14 cellular contexts compared by ENCODE assay signal in the genomic region with DNA sequence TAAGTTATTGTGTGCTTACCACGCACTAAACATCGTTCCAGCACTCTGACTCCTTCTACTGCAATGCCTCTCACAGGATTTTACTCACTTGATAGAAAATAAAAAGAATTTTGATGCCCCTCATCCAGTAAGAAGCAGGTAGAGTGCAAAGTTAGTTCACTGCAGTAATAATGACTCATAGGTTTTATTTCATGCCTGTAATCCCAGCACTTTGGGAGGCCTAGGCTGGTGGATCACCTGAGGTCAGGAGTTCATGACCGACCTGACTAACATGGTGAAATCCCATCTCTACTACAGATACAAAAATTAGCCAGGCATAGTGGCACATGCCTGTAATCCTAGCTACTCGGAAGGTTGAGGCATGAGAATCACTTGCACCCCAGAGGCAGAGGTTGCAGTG.
DNase-seq lines count a peak whose midpoint lies in the region; ATAC-seq, FAIRE-seq and TF ChIP-seq lines count a peak whose summit lies in the region.
"Had no signal": no experiment of that assay in that cellular context is flagged by ENCODE, and none has a peak within 500 bp of the region (broad histone marks: within the 10 kb centered on the region; RNA-seq: fewer than 3 reads in every experiment).

No MANE protein-coding gene starts in this region.

- no peak for ATAC-seq in GM18868 (IDR thresholded peaks at IDR 0.05; ENCODE audit: unreplicated experiment)
- ATAC-seq: GM12878 had no signal

- H3K36me3 ChIP-seq in bronchial epithelial cell (ENCODE audit: control insufficient read depth, insufficient read depth, low read length): no peaks in the 10 kb centered on the region
- H3K36me3 ChIP-seq: BLaER1 had no signal

- no peaks in the 10 kb centered on the region for H3K27me3 ChIP-seq in bronchial epithelial cell (ENCODE audit: control insufficient read depth, insufficient read depth, low read length)
- H3K27me3 ChIP-seq: BLaER1 had no signal

- H3K4me3 ChIP-seq in bronchial epithelial cell (ENCODE audit: low read depth, low read length): no peak overlapping the region
- no peak overlapping the region for H3K4me3 ChIP-seq in foreskin fibroblast (ENCODE audit: low read depth in 1 of 2, low read length in 2 of 2)
- H3K4me3 ChIP-seq: BLaER1, GM12878 had no signal

- TF ChIP-seq CTCF in bronchial epithelial cell (IDR thresholded peaks at IDR 0.05; ENCODE audit: insufficient read depth, low read length, severe bottlenecking) (no peak), foreskin fibroblast (IDR thresholded peaks at IDR 0.05; ENCODE audit: low read depth, low read length) (no peak)

- peak; percentile 16 for DNase-seq in RCC 7860 (ENCODE audit: low spot score)
- peak; percentile 40 for DNase-seq in bronchial epithelial cell (ENCODE audit: low read depth)
- DNase-seq in kidney tubule cell (ENCODE audit: low spot score): peak; percentile 17
- DNase-seq in foreskin fibroblast: no peak
- DNase-seq in A172 (ENCODE audit: low spot score): no peak
- DNase-seq: AML-193; Caco-2; CD8-positive, alpha-beta memory T cell; DMS53; GOT3; H9 had no signal

- FAIRE-seq in RCC 7860 (lab: Jason Lieb, UNC) (no peak), bronchial epithelial cell (lab: Jason Lieb, UNC) (no peak)
- FAIRE-seq: GM12878 had no signal

Comparison
In these comparisons a context has a peak if more than half of its experiments do, and no peak if none do; other contexts are left out.
1. DNase-seq: peak in RCC 7860 (single experiment), bronchial epithelial cell (single experiment) and kidney tubule cell (single experiment); none in foreskin fibroblast (0 of 2) and A172 (single experiment).